ENCODE assay signal across 13 cellular contexts in the genomic region with DNA sequence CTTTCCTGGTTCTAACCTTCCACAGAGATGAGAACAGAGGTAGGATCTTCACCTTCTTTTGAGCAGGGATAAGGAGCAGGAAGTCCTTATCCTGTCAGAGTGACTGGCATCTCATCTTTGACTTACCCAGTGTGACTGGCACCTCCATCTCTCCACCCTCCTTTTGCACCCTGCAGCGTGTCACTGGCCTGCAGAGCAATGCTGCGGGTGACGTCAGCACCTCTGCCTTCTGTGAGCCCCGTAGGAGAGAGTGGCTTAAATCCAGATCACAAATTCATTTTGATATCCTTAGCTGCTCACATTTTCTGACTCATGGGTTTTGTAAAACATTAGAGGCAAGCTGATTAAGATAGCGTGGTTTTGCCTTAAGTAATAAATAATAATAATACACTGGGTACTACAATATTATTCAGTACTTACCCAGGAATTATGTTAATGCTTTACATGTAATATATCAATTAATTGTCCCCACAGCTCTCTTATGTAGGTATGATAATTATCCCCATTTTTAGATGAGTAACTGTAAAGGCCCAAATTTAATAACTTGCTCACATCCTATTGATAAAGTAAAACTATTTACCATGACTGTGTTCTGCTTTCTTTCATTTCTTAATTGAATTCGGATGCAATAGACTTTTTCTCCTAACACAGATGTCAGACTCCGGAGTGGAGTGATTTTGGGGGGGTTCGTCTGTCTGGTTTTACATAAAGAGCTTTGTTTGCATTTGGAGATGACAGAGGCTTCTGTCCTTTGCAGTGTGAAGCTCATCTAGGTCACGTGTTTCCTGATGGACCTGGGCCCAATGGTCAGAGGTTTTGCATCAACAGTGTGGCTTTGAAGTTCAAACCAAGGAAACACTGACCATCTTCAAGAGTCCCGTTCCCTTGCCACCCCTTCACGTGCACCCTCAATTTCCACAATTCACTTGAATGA.
"Had no signal": no experiment of that assay in that cellular context is flagged by ENCODE, and none has a peak within 500 bp of the region (broad histone marks: within the 10 kb centered on the region; RNA-seq: fewer than 3 reads in every experiment).

No MANE protein-coding gene starts in this region.

- H3K4me1 ChIP-seq: ascending aorta, breast epithelium, gastroesophageal sphincter had no signal

- H3K9me3 ChIP-seq: ascending aorta, gastroesophageal sphincter, left ventricle myocardium inferior, thoracic aorta had no signal

- DNase-seq: activated CD4-positive, alpha-beta T cell treated with anti-CD3 and anti-CD28 coated beads, Interleukin-2, amount 50 U/mL, for 1 hour; activated naive CD4-positive, alpha-beta T cell; activated naive CD8-positive, alpha-beta T cell treated with anti-CD3 and anti-CD28 coated beads, Interleukin-2, amount 10 ng/mL, durations not matched to agents 7 days and 5 days; activated T-cell treated with anti-CD3 and anti-CD28 coated beads for 4 hours; endodermal cell; left ventricle myocardium inferior; mesenchymal stem cell; stimulated activated CD4-positive, alpha-beta T cell treated with anti-CD3 and anti-CD28 coated beads, Interleukin-1b, Interleukin-23, amount 100 ng/mL, for 48 hours; stimulated activated naive CD8-positive, alpha-beta T cell treated with anti-CD3 and anti-CD28 coated beads, Interleukin-15, amount 100 ng/mL, for 72 hours had no signal

- H3K4me3 ChIP-seq: ascending aorta, breast epithelium, gastroesophageal sphincter, left ventricle myocardium inferior, thoracic aorta had no signal

- H3K27me3 ChIP-seq: ascending aorta, breast epithelium, gastroesophageal sphincter had no signal

- H3K27ac ChIP-seq: ascending aorta, breast epithelium, gastroesophageal sphincter, left ventricle myocardium inferior, thoracic aorta had no signal
